Comparison of ENCODE assay signal across 12 cellular contexts in genomic region chr1:223733898-223734852, GRCh38. TPM values are rescaled to one million over a fixed set of nuclear protein-coding genes. Genes with fewer than 3 reads are reported as not detected.
DNase-seq lines count a peak whose midpoint lies in the region; ATAC-seq and TF ChIP-seq lines count a peak whose summit lies in the region.
"Had no signal": no experiment of that assay in that cellular context is flagged by ENCODE, and none has a peak within 500 bp of the region (broad histone marks: within the 10 kb centered on the region; RNA-seq: fewer than 3 reads in every experiment).

No MANE protein-coding gene starts in this region.

- DNase-seq in C1 segment of cervical spinal cord (lab: John Stamatoyannopoulos, UW) (peak in 9 of 14 donors; percentile 9 to 63 (median 30)), hypothalamus (lab: John Stamatoyannopoulos, UW) (peak in 31 of 51 donors; percentile 7 to 71 (median 45)), posterior vena cava (ENCODE audit: low spot score) (peak; percentile 49), GF-D8 (lab: John Stamatoyannopoulos, UW) (no peak), DMS 273 (lab: John Stamatoyannopoulos, UW; ENCODE audit: unreplicated experiment) (no peak)
- DNase-seq in activated CD4-positive, alpha-beta T cell treated with anti-CD3 and anti-CD28 coated beads, Interleukin-2, amount 10 ng/mL, durations not matched to agents 24 days and 14 days, result no peak
- DNase-seq: activated effector memory CD4-positive, alpha-beta T cell treated with Interleukin-2 at 50 U/mL for 16 hours; islet precursor cell; NCI-H774; stimulated activated naive B cell treated with anti-CD40 and anti-IgM and Interleukin-4, amounts not matched to agents 10 μg/mL and 1 μg/mL and 100 μg/mL, for 72 hours had no signal

- TF ChIP-seq CTCF in VCaP (conservative IDR thresholded peaks at IDR 0.05), result no peak

- peaks cover 22% of the 10 kb centered on the region for H3K4me1 Mint-ChIP-seq in activated CD4-positive, alpha-beta T cell treated with anti-CD3 and anti-CD28 coated beads, Interleukin-2, amount 10 ng/mL, durations not matched to agents 24 days and 14 days

- no peaks in the 10 kb centered on the region for H3K27me3 Mint-ChIP-seq in activated CD4-positive, alpha-beta T cell treated with anti-CD3 and anti-CD28 coated beads, Interleukin-2, amount 10 ng/mL, durations not matched to agents 24 days and 14 days
- H3K27me3 Mint-ChIP-seq: stimulated activated naive B cell treated with anti-CD40 and anti-IgM and Interleukin-4, amounts not matched to agents 10 μg/mL and 1 μg/mL and 100 μg/mL, for 72 hours had no signal

- H3K9me3 Mint-ChIP-seq in activated CD4-positive, alpha-beta T cell treated with anti-CD3 and anti-CD28 coated beads, Interleukin-2, amount 10 ng/mL, durations not matched to agents 24 days and 14 days, result no peaks in the 10 kb centered on the region
- H3K9me3 Mint-ChIP-seq: stimulated activated naive B cell treated with anti-CD40 and anti-IgM and Interleukin-4, amounts not matched to agents 10 μg/mL and 1 μg/mL and 100 μg/mL, for 72 hours had no signal

- no peak overlapping the region for H3K27ac Mint-ChIP-seq in activated CD4-positive, alpha-beta T cell treated with anti-CD3 and anti-CD28 coated beads, Interleukin-2, amount 10 ng/mL, durations not matched to agents 24 days and 14 days
- H3K27ac Mint-ChIP-seq: stimulated activated naive B cell treated with anti-CD40 and anti-IgM and Interleukin-4, amounts not matched to agents 10 μg/mL and 1 μg/mL and 100 μg/mL, for 72 hours had no signal

- intact Hi-C loops in posterior vena cava (cut with DNase I), result no loop called here
- intact Hi-C loops in activated CD4-positive, alpha-beta T cell treated with anti-CD3 and anti-CD28 coated beads, Interleukin-2, amount 10 ng/mL, durations not matched to agents 24 days and 14 days (cut with micrococcal nuclease), result no loop called here

- peaks cover 35% of the 10 kb centered on the region for H3K36me3 Mint-ChIP-seq in activated CD4-positive, alpha-beta T cell treated with anti-CD3 and anti-CD28 coated beads, Interleukin-2, amount 10 ng/mL, durations not matched to agents 24 days and 14 days (ENCODE audit: low read depth)

- ATAC-seq in HG03378 (IDR thresholded peaks at IDR 0.05; ENCODE audit: unreplicated experiment), result no peak
- ATAC-seq: stimulated activated naive B cell treated with anti-CD40 and anti-IgM and Interleukin-4, amounts not matched to agents 10 μg/mL and 1 μg/mL and 100 μg/mL, for 72 hours had no signal

- H3K4me3 Mint-ChIP-seq in activated CD4-positive, alpha-beta T cell treated with anti-CD3 and anti-CD28 coated beads, Interleukin-2, amount 10 ng/mL, durations not matched to agents 24 days and 14 days, result no peak overlapping the region
- H3K4me3 Mint-ChIP-seq: stimulated activated naive B cell treated with anti-CD40 and anti-IgM and Interleukin-4, amounts not matched to agents 10 μg/mL and 1 μg/mL and 100 μg/mL, for 72 hours had no signal

- H3K27ac ChIP-seq in VCaP, result peak overlapping the region; percentile 91

RNA-seq across cellular contexts. Expression of gene CAPN2, which starts 21.8 kb away (rescaled TPM):
- 100 to 1,000 TPM; 234 to 289 TPM for total RNA-seq in posterior vena cava
- total RNA-seq in activated CD4-positive, alpha-beta T cell treated with anti-CD3 and anti-CD28 coated beads, Interleukin-2, amount 10 ng/mL, durations not matched to agents 24 days and 14 days, result 69.6 and 73.1 TPM in 2 replicates

Comparison
In these comparisons a context has a peak if more than half of its experiments do, and no peak if none do; other contexts are left out.
1. DNase-seq: peak in C1 segment of cervical spinal cord (9 of 14), hypothalamus (31 of 51) and posterior vena cava (single experiment); none in activated CD4-positive, alpha-beta T cell treated with anti-CD3 and anti-CD28 coated beads, Interleukin-2, amount 10 ng/mL, durations not matched to agents 24 days and 14 days (single experiment), GF-D8 (single experiment) and DMS 273 (single experiment).